In genomic region chr1:214317300-214317699, GRCh38 we compare ENCODE assay signal across 2 cellular contexts.
TF ChIP-seq lines count a peak whose summit lies in the region.

No MANE protein-coding gene starts in this region.

TF ChIP-seq in HepG2, 621 proteins besides CTCF, POLR2A, EP300 and RAD21:
- TF ChIP-seq TCF7 (IDR thresholded peaks at IDR 0.05; ENCODE audit: low read depth), result 0 out of 2 replicates have a peak, but pooled peaks have one; percentile 15
- TF ChIP-seq SOX13 (IDR thresholded peaks at IDR 0.05), result no peak
- TF ChIP-seq SOX13 (CRISPR knock-in tag; conservative IDR thresholded peaks at IDR 0.05 in 1 of 2, IDR thresholded peaks at IDR 0.05 in 1 of 2), result peak in 1 of 2 experiments; percentile 80; a peak in 2 of 4 replicates
- peak; percentile 50; the same call in 1 of the 2 replicates for TF ChIP-seq SOX5 (CRISPR knock-in tag; IDR thresholded peaks at IDR 0.05; ENCODE audit: borderline replicate concordance)
- no peak for TF ChIP-seq AGO1 (IDR thresholded peaks at IDR 0.05; ENCODE audit: low read depth, low read length, poor library complexity, severe bottlenecking)
- TF ChIP-seq REL (CRISPR knock-in tag; conservative IDR thresholded peaks at IDR 0.05), result no peak
- no peak for TF ChIP-seq RBFOX2 (IDR thresholded peaks at IDR 0.05; ENCODE audit: low read depth, low read length)
- TF ChIP-seq ZBTB33 (CRISPR knock-in tag; IDR thresholded peaks at IDR 0.05), result peak; percentile 68
- no peak for TF ChIP-seq FOXP1 (IDR thresholded peaks at IDR 0.05)
- no peak for TF ChIP-seq FOXP1 (CRISPR knock-in tag; IDR thresholded peaks at IDR 0.05)
- no peak for TF ChIP-seq ZC3H4 (CRISPR knock-in tag; IDR thresholded peaks at IDR 0.05; ENCODE audit: borderline replicate concordance)
- TF ChIP-seq SOX6 (IDR thresholded peaks at IDR 0.05), result no peak
- peak; percentile 38 for TF ChIP-seq SOX6 (CRISPR knock-in tag; IDR thresholded peaks at IDR 0.05)
- TF ChIP-seq ZNF766 (CRISPR knock-in tag; IDR thresholded peaks at IDR 0.05; ENCODE audit: borderline replicate concordance), result no peak
- no peak for TF ChIP-seq ATF6 (CRISPR knock-in tag; conservative IDR thresholded peaks at IDR 0.05)

TF ChIP-seq in liver, 16 proteins besides CTCF, POLR2A, EP300 and RAD21:
- TF ChIP-seq HNF4A (conservative IDR thresholded peaks at IDR 0.05) (no peak), JUND (IDR thresholded peaks at IDR 0.05) (no peak), RXRA (IDR thresholded peaks at IDR 0.05) (no peak), GABPA (IDR thresholded peaks at IDR 0.05 in 1 of 2, conservative IDR thresholded peaks at IDR 0.05 in 1 of 2) (no peak), ATF3 (IDR thresholded peaks at IDR 0.05) (no peak), NR2F2 (IDR thresholded peaks at IDR 0.05) (no peak), REST (IDR thresholded peaks at IDR 0.05) (no peak), YY1 (IDR thresholded peaks at IDR 0.05) (no peak), FOXA1 (IDR thresholded peaks at IDR 0.05) (no peak), SP1 (IDR thresholded peaks at IDR 0.05) (no peak), MAX (IDR thresholded peaks at IDR 0.05) (no peak), EGR1 (IDR thresholded peaks at IDR 0.05; ENCODE audit: low read depth in 2 of 2) (no peak), TAF1 (conservative IDR thresholded peaks at IDR 0.05) (no peak), ZBTB33 (IDR thresholded peaks at IDR 0.05) (no peak), FOXA2 (IDR thresholded peaks at IDR 0.05) (no peak), HNF4G (IDR thresholded peaks at IDR 0.05) (no peak)
